Comparison of ENCODE assay signal across 8 cellular contexts in the genomic region with DNA sequence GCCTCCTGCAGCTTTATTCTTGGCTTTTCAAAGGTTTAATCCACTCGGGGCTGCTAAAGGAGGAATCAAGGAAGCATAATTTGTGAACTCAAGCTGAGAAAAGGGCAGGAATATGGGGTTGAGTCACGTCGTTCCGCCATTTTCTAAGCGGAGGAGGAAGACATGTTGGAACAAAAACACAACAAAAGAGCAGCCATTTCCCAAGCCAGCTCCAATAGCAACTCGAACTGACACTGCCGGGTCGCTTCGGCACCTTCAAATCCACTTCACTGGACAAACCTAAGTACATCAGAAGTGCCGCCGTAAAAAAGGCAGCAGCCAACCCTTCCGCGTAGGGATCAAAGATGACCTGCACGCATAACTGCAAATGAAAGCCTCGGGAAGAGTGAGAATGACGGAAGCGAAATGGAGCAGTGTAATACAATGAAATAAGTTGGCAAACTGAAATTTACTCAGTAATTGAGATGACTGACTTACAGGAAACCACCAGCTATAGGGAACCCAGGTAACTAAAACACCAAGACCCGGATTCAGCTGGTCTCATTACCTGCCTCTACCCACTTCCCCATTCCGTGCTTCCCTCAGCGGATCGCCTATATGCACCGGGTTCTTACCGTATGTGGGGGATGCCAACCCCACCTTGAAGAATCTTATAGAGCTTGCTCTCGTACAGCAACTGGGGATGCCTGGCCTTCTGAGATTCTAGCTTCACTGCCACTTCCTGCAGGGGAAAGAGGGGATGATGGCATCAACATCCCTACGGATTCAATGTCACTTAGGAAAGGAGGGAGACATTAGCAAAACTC. TPM values are rescaled to one million over a fixed set of nuclear protein-coding genes. Genes with fewer than 3 reads are reported as not detected.
DNase-seq lines count a peak whose midpoint lies in the region; ATAC-seq and TF ChIP-seq lines count a peak whose summit lies in the region.

No MANE protein-coding gene starts in this region.

- no peak for TF ChIP-seq CTCF in fibroblast of mammary gland (conservative IDR thresholded peaks at IDR 0.05; ENCODE audit: control insufficient read depth, insufficient read depth, low read depth, low read length)

- H3K4me1 ChIP-seq in neuron (ENCODE audit: insufficient read depth, low read length), result peaks cover 12% of the 10 kb centered on the region

- H3K36me3 ChIP-seq in neuron (ENCODE audit: insufficient read depth, low read length), result peaks cover 42% of the 10 kb centered on the region

- H3K9me3 ChIP-seq in neuron (ENCODE audit: low read length), result no peaks in the 10 kb centered on the region

- no peak overlapping the region for H2AFZ ChIP-seq in neuron (ENCODE audit: low read depth, low read length)

- H3K27me3 ChIP-seq in neuron (ENCODE audit: insufficient read depth, low read length), result no peaks in the 10 kb centered on the region

- ATAC-seq in HG02938 (IDR thresholded peaks at IDR 0.05; ENCODE audit: unreplicated experiment) (peak; percentile 28), left lobe of liver (no peak)

- DNase-seq in activated gamma-delta T cell treated with Interleukin-2 at 50 U/mL for 16 hours (peak; percentile 25), activated gamma-delta T cell (lab: John Stamatoyannopoulos, UW) (no peak), NCI-H510A treated with DMSO at 0.1 percent for 48 hours (lab: John Stamatoyannopoulos, UW) (peak; percentile 77), fibroblast of mammary gland (ENCODE audit: low read depth) (peak; percentile 70), left lobe of liver (ENCODE audit: low spot score) (no peak)
- DNase-seq in activated CD8-positive, alpha-beta memory T cell treated with anti-CD3 and anti-CD28 coated beads, Interleukin-2, amount 50 U/mL, for 48 hours, result peak; percentile 68

- H3K4me3 ChIP-seq in fibroblast of mammary gland (ENCODE audit: control insufficient read depth, low read depth, low read length) (peak overlapping the region; percentile 100), neuron (ENCODE audit: low read length) (peak overlapping the region; percentile 98)

RNA-seq across cellular contexts. Expression of a gene that starts 1.6 kb away (rescaled TPM):
- total RNA-seq in left lobe of liver, result 82.6 TPM

RNA-seq across cellular contexts. Expression of a gene that starts 31.6 kb away (rescaled TPM):
- total RNA-seq in left lobe of liver, result 6.5 TPM

Comparison
In these comparisons a context has a peak if more than half of its experiments do, and no peak if none do; other contexts are left out.
1. DNase-seq: peak in activated gamma-delta T cell treated with Interleukin-2 at 50 U/mL for 16 hours (single experiment), NCI-H510A treated with DMSO at 0.1 percent for 48 hours (single experiment), activated CD8-positive, alpha-beta memory T cell treated with anti-CD3 and anti-CD28 coated beads, Interleukin-2, amount 50 U/mL, for 48 hours (single experiment) and fibroblast of mammary gland (single experiment); none in activated gamma-delta T cell (single experiment) and left lobe of liver (single experiment).